29 cellular contexts compared by ENCODE assay signal in genomic region chr20:37927410-37928048, GRCh38. TPM values are rescaled to one million over a fixed set of nuclear protein-coding genes. Genes with fewer than 3 reads are reported as not detected.
"Had no signal": no experiment of that assay in that cellular context is flagged by ENCODE, and none has a peak within 500 bp of the region (broad histone marks: within the 10 kb centered on the region; RNA-seq: fewer than 3 reads in every experiment).

No MANE protein-coding gene starts in this region.

- H3K36me3 ChIP-seq: ascending aorta, breast epithelium, cardiac muscle cell, colonic mucosa, esophagus squamous epithelium, gastroesophageal sphincter had no signal

- H3K4me3 ChIP-seq: ascending aorta, breast epithelium, cardiac muscle cell, colonic mucosa, esophagus squamous epithelium, gastroesophageal sphincter had no signal

- H3K4me1 ChIP-seq: ascending aorta, breast epithelium, colonic mucosa, esophagus squamous epithelium, gastroesophageal sphincter had no signal

- H3K9me3 ChIP-seq: ascending aorta, breast epithelium, colonic mucosa, esophagus squamous epithelium, gastroesophageal sphincter had no signal

- H3K27ac ChIP-seq: ascending aorta, breast epithelium, cardiac muscle cell, colonic mucosa, epithelial cell of prostate, esophagus squamous epithelium, gastroesophageal sphincter had no signal

- ATAC-seq: activated naive CD4-positive, alpha-beta T cell treated with anti-CD3 and anti-CD28 coated beads, Interleukin-2, amount 50 U/mL, for 72 hours; activated T-cell treated with anti-CD3 and anti-CD28 coated beads, Interleukin-2, amount 50 U/mL, for 72 hours; gastroesophageal sphincter; WTC11 had no signal

- H3K27me3 ChIP-seq: ascending aorta, cardiac muscle cell, colonic mucosa had no signal

- DNase-seq: activated CD4-positive, alpha-beta memory T cell treated with anti-CD3 and anti-CD28 coated beads, Interleukin-2, amount 10 ng/mL, durations not matched to agents 7 days and 5 days; activated CD4-positive, alpha-beta T cell treated with anti-CD3 and anti-CD28 coated beads for 1 hour; activated CD4-positive, alpha-beta T cell treated with anti-CD3 and anti-CD28 coated beads for 4 hours; activated CD4-positive, alpha-beta T cell treated with anti-CD3 and anti-CD28 coated beads, Interleukin-2, amount 10 ng/mL, durations not matched to agents 7 days and 5 days; activated CD4-positive, alpha-beta T cell treated with anti-CD3 and anti-CD28 coated beads, Interleukin-2, amount 50 U/mL, for 4 hours; activated CD8-positive, alpha-beta memory T cell treated with anti-CD3 and anti-CD28 coated beads, Interleukin-2, amount 50 U/mL, for 48 hours; activated gamma-delta T cell; activated naive CD4-positive, alpha-beta T cell; activated naive CD4-positive, alpha-beta T cell treated with anti-CD3 and anti-CD28 coated beads, Interleukin-2, amount 10 ng/mL, durations not matched to agents 7 days and 5 days; activated naive CD8-positive, alpha-beta T cell treated with anti-CD3 and anti-CD28 coated beads, Interleukin-2, amount 10 ng/mL, durations not matched to agents 7 days and 5 days; activated T-cell treated with anti-CD3 and anti-CD28 coated beads for 4 hours; activated T-cell treated with anti-CD3 and anti-CD28 coated beads, Interleukin-2, amount 50 U/mL, for 24 hours; activated T-cell treated with anti-CD3 and anti-CD28 coated beads, Interleukin-2, amount 50 U/mL, for 72 hours; central memory CD4-positive, alpha-beta T cell; cerebellar nuclear complex; colonic mucosa; effector CD8-positive, alpha-beta T cell; esophagus squamous epithelium; foreskin melanocyte; T-helper 2 cell had no signal

RNA-seq across cellular contexts. Expression of gene VSTM2L, which starts 24.6 kb away (rescaled TPM):
- total RNA-seq: activated CD4-positive, alpha-beta T cell treated with anti-CD3 and anti-CD28 coated beads, Interleukin-2, amount 10 ng/mL, durations not matched to agents 7 days and 5 days; activated naive CD8-positive, alpha-beta T cell treated with anti-CD3 and anti-CD28 coated beads, Interleukin-2, amount 10 ng/mL, durations not matched to agents 7 days and 5 days; dermis microvascular lymphatic vessel endothelial cell; endothelial cell of umbilical vein had no signal
